In the genomic region with DNA sequence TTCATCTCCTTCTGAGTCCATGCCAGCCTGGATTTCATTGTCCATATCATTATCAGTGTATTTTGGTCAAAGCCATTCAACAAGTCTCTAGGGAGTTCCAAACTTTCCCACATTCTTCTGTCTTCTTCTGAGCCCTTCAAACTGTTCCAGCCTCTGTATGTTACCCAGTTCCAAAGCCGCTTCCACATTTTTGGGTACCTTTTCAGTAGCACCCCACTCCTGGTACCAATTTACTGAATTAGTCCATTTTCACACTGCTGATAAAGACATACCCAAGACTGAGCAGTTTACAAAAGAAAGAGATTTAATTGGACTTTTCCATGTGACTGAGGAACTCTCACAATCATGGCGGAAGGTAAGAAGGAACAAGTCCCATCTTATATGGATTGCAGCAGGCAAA, we compare ENCODE assay signal across 27 cellular contexts.
"Had no signal": no experiment of that assay in that cellular context is flagged by ENCODE, and none has a peak within 500 bp of the region (broad histone marks: within the 10 kb centered on the region; RNA-seq: fewer than 3 reads in every experiment).

No MANE protein-coding gene starts in this region.

- H3K27me3 ChIP-seq: colonic mucosa, esophagus squamous epithelium, gastrocnemius medialis, heart right ventricle, left lung had no signal

- H3K27ac ChIP-seq: colonic mucosa, epithelial cell of prostate, esophagus squamous epithelium, gastrocnemius medialis, heart right ventricle, left lung, lower lobe of right lung had no signal

- H3K4me1 ChIP-seq: colonic mucosa had no signal

- H3K4me1 Mint-ChIP-seq: naive B cell; naive thymus-derived CD8-positive, alpha-beta T cell had no signal

- H3K27me3 Mint-ChIP-seq: dendritic cell treated with granulocyte-macrophage colony-stimulating factor and Interleukin-4, amounts not matched to agents 40 ng/mL and 50 ng/mL, for 4 days; naive B cell had no signal

- H3K36me3 ChIP-seq: colonic mucosa, gastrocnemius medialis, lower lobe of right lung had no signal

- H3K4me3 ChIP-seq: colonic mucosa, esophagus squamous epithelium, gastrocnemius medialis, heart right ventricle, left lung, lower lobe of right lung, mucosa of descending colon had no signal

- FAIRE-seq: islet of Langerhans, keratinocyte had no signal

- H3K4me3 Mint-ChIP-seq: dendritic cell treated with granulocyte-macrophage colony-stimulating factor and Interleukin-4, amounts not matched to agents 40 ng/mL and 50 ng/mL, for 4 days; effector memory CD8-positive, alpha-beta T cell; mesothelial cell of epicardium; naive thymus-derived CD8-positive, alpha-beta T cell had no signal

- H3K9me3 ChIP-seq: colonic mucosa, gastrocnemius medialis had no signal

- H3K27ac Mint-ChIP-seq: dendritic cell treated with granulocyte-macrophage colony-stimulating factor and Interleukin-4, amounts not matched to agents 40 ng/mL and 50 ng/mL, for 4 days; effector memory CD8-positive, alpha-beta T cell; mesothelial cell of epicardium; naive B cell; naive thymus-derived CD8-positive, alpha-beta T cell had no signal

- ATAC-seq: effector memory CD8-positive, alpha-beta T cell; esophagus mucosa; gastrocnemius medialis; heart right ventricle; left cardiac atrium; left lung; left ventricle myocardium superior; lower lobe of right lung; mucosa of descending colon; naive thymus-derived CD8-positive, alpha-beta T cell had no signal

- DNase-seq: colonic mucosa; cortex of kidney; effector CD8-positive, alpha-beta T cell; effector memory CD8-positive, alpha-beta T cell; erythroblast; esophagus squamous epithelium; foreskin fibroblast; foreskin melanocyte; gastrocnemius medialis; glutamatergic neuron; head of caudate nucleus; heart right ventricle; hippocampal formation; left cardiac atrium; left lung; left ventricle myocardium superior; lower lobe of right lung; mesenchymal stem cell; mucosa of descending colon; naive B cell; naive thymus-derived CD8-positive, alpha-beta T cell had no signal
